In genomic region chr15:24426286-24427054, GRCh38 we compare ENCODE assay signal across 8 cellular contexts.
DNase-seq lines count a peak whose midpoint lies in the region; ATAC-seq, FAIRE-seq and TF ChIP-seq lines count a peak whose summit lies in the region.
"Not testable (repeated sequence)": the region's sequence is repeated elsewhere in the genome, so short reads cannot be mapped to it uniquely, and the experiment has no call there.

No MANE protein-coding gene starts in this region.

- peaks cover 0 to 17% (median 7%) of the 10 kb centered on the region in 11 donors for H3K9me3 Mint-ChIP-seq in naive thymus-derived CD4-positive, alpha-beta T cell
- not testable (repeated sequence) for H3K9me3 Mint-ChIP-seq in type B pancreatic cell

- peak overlapping the region; percentile 28 to 60; a peak in 3 of 4 replicates for H3K4me2 ChIP-seq in H1 (ENCODE audit: insufficient read depth in 1 of 2, low read depth in 2 of 2, low read length in 2 of 2)
- peak overlapping the region; percentile 53 for H3K4me2 ChIP-seq in trophoblast cell (ENCODE audit: low read length)

- H3K18ac ChIP-seq in H1 (ENCODE audit: extremely low read depth, low read length); trophoblast cell (ENCODE audit: low read length): not testable (repeated sequence)

- POLR2A ChIA-PET in H1 (lab: Charles Lee; ENCODE audit: partially characterized antibody); naive thymus-derived CD4-positive, alpha-beta T cell (lab: Charles Lee): not testable (repeated sequence)

- not testable (repeated sequence) for H3K56ac ChIP-seq in H1 (replicated peaks; ENCODE audit: insufficient read length, low read depth, low read length)

- peak overlapping the region; percentile 48; the same call in 1 of the 2 replicates for H3K9ac ChIP-seq in ES-I3 (ENCODE audit: low read depth, low read length)
- H3K9ac ChIP-seq in HUES64 (ENCODE audit: low read depth, low read length); H1 (replicated peaks in 1 of 4; ENCODE audit: extremely low read depth in 1 of 4, low read depth in 3 of 4, low read length in 3 of 4); trophoblast cell (ENCODE audit: low read length): not testable (repeated sequence)

- TF ChIP-seq RAD21 in H1 (IDR thresholded peaks at IDR 0.05 in 1 of 2, conservative IDR thresholded peaks at IDR 0.05 in 1 of 2; ENCODE audit: low read depth in 2 of 2, low read length in 2 of 2): not testable (repeated sequence)

- H2AFZ ChIP-seq in H1 (ENCODE audit: low read length); trophoblast cell (ENCODE audit: insufficient read depth, low read length, poor library complexity): not testable (repeated sequence)

- H3K9me3 ChIP-seq in ES-I3 (ENCODE audit: control insufficient read depth, insufficient read depth, low read length); HUES64 (ENCODE audit: insufficient read depth, low read depth, low read length); iPS DF 6.9 (ENCODE audit: control insufficient read depth, insufficient read depth, low read length); naive thymus-derived CD4-positive, alpha-beta T cell (ENCODE audit: control insufficient read depth in 2 of 3, low read length in 3 of 3); trophoblast cell (ENCODE audit: insufficient read depth, low read depth, low read length): not testable (repeated sequence)
- peaks cover 0 to 17% of the 10 kb centered on the region in 2 experiments; a peak in 2 of 4 replicates for H3K9me3 ChIP-seq in H1 (ENCODE audit: insufficient read depth in 2 of 2, low read depth in 1 of 2, low read length in 1 of 2)

- peak; percentile 29 for ATAC-seq in naive thymus-derived CD4-positive, alpha-beta T cell

- H2BK5ac ChIP-seq in H1 (ENCODE audit: low read depth, low read length); trophoblast cell (ENCODE audit: low read depth, low read length, poor library complexity): not testable (repeated sequence)

- H3K79me1 ChIP-seq in H1 (ENCODE audit: low read depth, low read length); trophoblast cell (ENCODE audit: low read length): not testable (repeated sequence)

- H4K8ac ChIP-seq in H1 (ENCODE audit: extremely low read depth, insufficient read depth, low read length): not testable (repeated sequence)
- peak overlapping the region; percentile 19 for H4K8ac ChIP-seq in trophoblast cell (ENCODE audit: low read depth, low read length)

- not testable (repeated sequence) for H3K23me2 ChIP-seq in H1 (ENCODE audit: low read depth, low read length)

- not testable (repeated sequence) for H3K27me3 ChIP-seq in HUES64 (ENCODE audit: insufficient read depth, low read length); H1 (replicated peaks in 1 of 4; ENCODE audit: control insufficient read depth in 3 of 4, extremely low read depth in 1 of 4, insufficient read depth in 3 of 4, low read length in 3 of 4); iPS DF 6.9 (ENCODE audit: control insufficient read depth, insufficient read depth, low read length); naive thymus-derived CD4-positive, alpha-beta T cell (ENCODE audit: control insufficient read depth in 2 of 2, insufficient read depth in 2 of 2, low read length in 2 of 2); trophoblast cell (ENCODE audit: insufficient read depth, low read length)

- CTCF ChIA-PET in H1 (lab: Charles Lee; ENCODE audit: partially characterized antibody); naive thymus-derived CD4-positive, alpha-beta T cell (lab: Charles Lee): not testable (repeated sequence)

- H3K4ac ChIP-seq in H1 (replicated peaks; ENCODE audit: insufficient read length, low read depth, low read length); trophoblast cell (ENCODE audit: low read depth, low read length): not testable (repeated sequence)

- H3K27ac ChIP-seq in HUES64 (ENCODE audit: low read depth, low read length); H1 (ENCODE audit: low read depth, low read length); iPS DF 6.9 (ENCODE audit: low read length); naive thymus-derived CD4-positive, alpha-beta T cell (ENCODE audit: low read depth, low read length); trophoblast cell (ENCODE audit: low read depth, low read length): not testable (repeated sequence)

- H3K36me3 Mint-ChIP-seq in naive thymus-derived CD4-positive, alpha-beta T cell; type B pancreatic cell: not testable (repeated sequence)

- H3K4me3 ChIP-seq in HUES64 (ENCODE audit: low read length) (peak overlapping the region; percentile 46), H1 (ENCODE audit: extremely low read depth in 1 of 4, insufficient read depth in 2 of 4, low read depth in 3 of 4, low read length in 4 of 4) (peak overlapping the region in 2 of 4 experiments; percentile 24 to 50; a peak in 4 of 8 replicates), iPS DF 6.9 (ENCODE audit: low read length) (peak overlapping the region; percentile 12; the same call in 1 of the 2 replicates)
- H3K4me3 ChIP-seq in naive thymus-derived CD4-positive, alpha-beta T cell (ENCODE audit: low read length); trophoblast cell (ENCODE audit: low read depth, low read length): not testable (repeated sequence)

- H3K14ac ChIP-seq in H1 (ENCODE audit: insufficient read length); trophoblast cell (ENCODE audit: low read length): not testable (repeated sequence)

- not testable (repeated sequence) for H4K5ac ChIP-seq in H1 (ENCODE audit: insufficient read length, low read depth, low read length)

- H3K79me2 ChIP-seq in H1 (ENCODE audit: control insufficient read depth in 1 of 2, insufficient read depth in 2 of 2, low read length in 2 of 2); trophoblast cell (ENCODE audit: control insufficient read depth, insufficient read depth, low read length, poor library complexity): not testable (repeated sequence)

- TF ChIP-seq EP300 in H1 (IDR thresholded peaks at IDR 0.05; ENCODE audit: borderline replicate concordance in 1 of 2, low read depth in 2 of 2, low read length in 2 of 2): not testable (repeated sequence)

- H2BK20ac ChIP-seq in H1 (ENCODE audit: low read length): not testable (repeated sequence)

- H2BK12ac ChIP-seq in H1 (ENCODE audit: low read depth, low read length); trophoblast cell (ENCODE audit: low read length): not testable (repeated sequence)

- peak in 1 of 2 experiments; percentile 56 for DNase-seq in H1 (ENCODE audit: low read depth in 1 of 2, low spot score in 2 of 2)
- DNase-seq in iPS DF 6.9 (ENCODE audit: low read depth, low spot score); naive thymus-derived CD4-positive, alpha-beta T cell; trophoblast cell; type B pancreatic cell (ENCODE audit: extremely low spot score, unreplicated experiment): not testable (repeated sequence)
- peak; percentile 9 for DNase-seq in iPS-NIHi7 (ENCODE audit: extremely low spot score)

- H4K12ac ChIP-seq in trophoblast cell (ENCODE audit: low read depth, low read length): not testable (repeated sequence)

- H3K36me3 ChIP-seq in ES-I3 (ENCODE audit: insufficient read depth, low read length); HUES64 (ENCODE audit: insufficient read depth, low read length); H1 (ENCODE audit: control insufficient read depth in 2 of 4, insufficient read depth in 4 of 4, low read length in 3 of 4); iPS DF 6.9 (ENCODE audit: control insufficient read depth, insufficient read depth, low read length); naive thymus-derived CD4-positive, alpha-beta T cell (ENCODE audit: control insufficient read depth in 2 of 3, insufficient read depth in 3 of 3, low read length in 3 of 3); trophoblast cell (ENCODE audit: control insufficient read depth in 1 of 2, insufficient read depth in 2 of 2, low read length in 2 of 2): not testable (repeated sequence)

- H4K91ac ChIP-seq in H1 (replicated peaks; ENCODE audit: insufficient read length, low read length); trophoblast cell (ENCODE audit: low read depth, low read length): not testable (repeated sequence)

- intact Hi-C loops in naive thymus-derived CD4-positive, alpha-beta T cell (cut with micrococcal nuclease): not testable (repeated sequence)

- H3K27ac Mint-ChIP-seq in naive thymus-derived CD4-positive, alpha-beta T cell; type B pancreatic cell: not testable (repeated sequence)

- H3K4me1 ChIP-seq in ES-I3 (ENCODE audit: insufficient read depth, low read length); HUES64 (ENCODE audit: insufficient read depth, low read length); H1 (replicated peaks in 1 of 4; ENCODE audit: control insufficient read depth in 3 of 4, insufficient read depth in 4 of 4, low read length in 3 of 4); iPS DF 6.9 (ENCODE audit: control insufficient read depth, insufficient read depth, low read length); naive thymus-derived CD4-positive, alpha-beta T cell (ENCODE audit: control insufficient read depth in 2 of 2, insufficient read depth in 2 of 2, low read length in 2 of 2); trophoblast cell (ENCODE audit: control insufficient read depth in 1 of 2, insufficient read depth in 2 of 2, low read length in 2 of 2): not testable (repeated sequence)

- not testable (repeated sequence) for TF ChIP-seq POLR2A in H1 (IDR thresholded peaks at IDR 0.05; ENCODE audit: control extremely low read depth in 1 of 2, low read depth in 2 of 2, low read length in 2 of 2)

- H3K4me3 Mint-ChIP-seq in naive thymus-derived CD4-positive, alpha-beta T cell: not testable (repeated sequence)
- H3K4me3 Mint-ChIP-seq in type B pancreatic cell: peak overlapping the region; percentile 77

- FAIRE-seq in H1 (lab: Jason Lieb, UNC): not testable (repeated sequence)

- TF ChIP-seq CTCF in H1 (IDR thresholded peaks at IDR 0.05; ENCODE audit: control extremely low read depth in 1 of 3, insufficient read depth in 1 of 3, low read depth in 1 of 3, low read length in 3 of 3); type B pancreatic cell (conservative IDR thresholded peaks at IDR 0.05): not testable (repeated sequence)

- not testable (repeated sequence) for H2AK5ac ChIP-seq in H1 (ENCODE audit: low read depth, low read length); trophoblast cell (ENCODE audit: low read length)

- H2BK15ac ChIP-seq in H1 (ENCODE audit: low read length): not testable (repeated sequence)

- 70% methylated on average over 20 of the region's 20 CpGs for WGBS in HUES64
- 66% methylated on average over 10 of the region's 20 CpGs; no CpG with 5 or more reads in 1 of the 2 experiments for WGBS in H1 (ENCODE audit: extremely low coverage in 1 of 2, insufficient coverage in 1 of 2, insufficient read length in 1 of 2, insufficient replicate concordance in 2 of 2, low coverage in 1 of 2, low lambda C conversion rate in 2 of 2, missing lambda C conversion rate in 1 of 2), 2 experiments
- WGBS in iPS DF 6.9 (ENCODE audit: insufficient coverage, insufficient read length): no CpG with 5 or more reads among the region's 20 CpGs
- no CpG with 5 or more reads among the region's 20 CpGs for WGBS in trophoblast cell (ENCODE audit: extremely low coverage, insufficient coverage, insufficient read length)

- not testable (repeated sequence) for H3K4me1 Mint-ChIP-seq in naive thymus-derived CD4-positive, alpha-beta T cell; type B pancreatic cell (ENCODE audit: unreplicated experiment)

- H3K23ac ChIP-seq in H1 (ENCODE audit: insufficient read length); trophoblast cell (ENCODE audit: low read length): not testable (repeated sequence)

- not testable (repeated sequence) for H4K20me1 ChIP-seq in H1 (replicated peaks in 1 of 2; ENCODE audit: control insufficient read depth in 1 of 2, insufficient read depth in 2 of 2, low read length in 2 of 2)

- peaks cover 0 to 11% (median 0%) of the 10 kb centered on the region in 5 donors for H3K27me3 Mint-ChIP-seq in naive thymus-derived CD4-positive, alpha-beta T cell
- not testable (repeated sequence) for H3K27me3 Mint-ChIP-seq in type B pancreatic cell

- H2BK120ac ChIP-seq in H1 (replicated peaks; ENCODE audit: low read depth, low read length); trophoblast cell (ENCODE audit: insufficient read depth, low read length, poor library complexity): not testable (repeated sequence)
